In the genomic region with DNA sequence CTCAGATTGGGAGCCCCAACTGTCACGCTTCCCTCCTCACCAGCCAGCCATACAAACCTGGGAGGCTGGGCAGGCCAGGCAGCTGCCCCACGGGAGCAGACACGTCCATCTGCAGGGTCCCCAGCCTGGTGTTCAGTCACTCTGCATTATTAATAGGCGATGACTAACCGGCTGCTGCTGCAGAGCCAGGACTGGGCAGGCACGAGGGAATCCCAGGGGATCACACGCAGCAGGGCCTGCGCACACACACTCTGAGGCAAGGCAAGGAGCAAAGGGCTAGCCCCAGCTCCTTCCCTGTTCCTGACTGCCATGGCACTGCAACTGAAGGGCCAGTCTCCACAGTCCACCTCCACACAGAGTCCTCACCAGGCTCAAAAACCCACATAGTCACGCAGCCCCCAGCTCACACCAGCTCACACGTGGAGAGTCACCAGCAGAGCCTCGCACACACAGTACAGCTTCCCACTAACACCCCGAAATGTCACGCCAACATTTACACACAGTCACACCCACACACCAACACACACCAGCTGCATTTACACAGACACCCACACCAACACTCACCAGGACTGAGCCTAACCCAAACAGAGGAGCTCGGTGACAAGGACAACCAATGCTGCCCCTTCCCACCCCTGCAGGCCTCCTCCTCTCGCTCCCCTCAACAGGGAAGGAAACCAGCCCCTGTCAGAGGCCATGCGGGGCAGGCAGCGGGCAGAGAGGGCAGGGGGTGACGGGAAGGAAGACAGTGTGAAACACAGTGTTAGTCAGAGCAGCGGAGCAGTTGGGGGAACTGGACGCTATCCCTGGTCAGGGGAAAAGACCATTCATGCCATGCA, we compare ENCODE assay signal across 8 cellular contexts. TPM values are rescaled to one million over a fixed set of nuclear protein-coding genes. Genes with fewer than 3 reads are reported as not detected.
DNase-seq lines count a peak whose midpoint lies in the region; ATAC-seq, FAIRE-seq and TF ChIP-seq lines count a peak whose summit lies in the region.

No MANE protein-coding gene starts in this region.

- no peak for TF ChIP-seq POLR2A in transverse colon (IDR thresholded peaks at IDR 0.05)

- H3K4me2 ChIP-seq in GM23338, result no peak overlapping the region

- DNase-seq in AG08396 (ENCODE audit: low spot score), result peak; percentile 73
- peak; percentile 49 for DNase-seq in HTR-8/SVneo (ENCODE audit: insufficient read length, low spot score)
- peak; percentile 54 to 70 for DNase-seq in lung microvascular endothelial cell (ENCODE audit: low read depth in 2 of 2)
- no peak for DNase-seq in activated T-cell treated with anti-CD3 and anti-CD28 coated beads, Interleukin-2, amount 50 U/mL, for 72 hours
- DNase-seq in GM23338 (ENCODE audit: low spot score), result no peak
- no peak for DNase-seq in transverse colon

- peak overlapping the region in 3 of 5 experiments; percentile 36 to 53 (median 53) for H3K4me3 Mint-ChIP-seq in brain
- no peak overlapping the region for H3K4me3 Mint-ChIP-seq in activated T-cell treated with anti-CD3 and anti-CD28 coated beads, Interleukin-2, amount 50 U/mL, for 72 hours
- no peak overlapping the region for H3K4me3 Mint-ChIP-seq in GM23338

- H3K27me3 ChIP-seq in GM23338 (ENCODE audit: insufficient read depth), result no peaks in the 10 kb centered on the region
- peaks cover 24% of the 10 kb centered on the region for H3K27me3 ChIP-seq in transverse colon

- no peaks in the 10 kb centered on the region for H3K79me2 ChIP-seq in GM23338 (replicated peaks; ENCODE audit: insufficient read depth)

- H3K36me3 Mint-ChIP-seq in brain, result peaks cover 30% of the 10 kb centered on the region
- H3K36me3 Mint-ChIP-seq in activated T-cell treated with anti-CD3 and anti-CD28 coated beads, Interleukin-2, amount 50 U/mL, for 72 hours (ENCODE audit: insufficient read depth in 2 of 2), result no peaks in the 10 kb centered on the region
- H3K36me3 Mint-ChIP-seq in GM23338 (ENCODE audit: low read depth), result no peaks in the 10 kb centered on the region

- no peak for ATAC-seq in activated T-cell treated with anti-CD3 and anti-CD28 coated beads, Interleukin-2, amount 50 U/mL, for 72 hours (replicated peaks in 1 of 2)
- ATAC-seq in HG02840 (IDR thresholded peaks at IDR 0.05; ENCODE audit: low FRiP score, unreplicated experiment), result no peak
- ATAC-seq in GM23338, result no peak; the same call in 2 of the 3 replicates

- H3K27ac ChIP-seq in GM23338 (ENCODE audit: low read depth), result no peak overlapping the region
- no peak overlapping the region for H3K27ac ChIP-seq in transverse colon

- no peaks in the 10 kb centered on the region for H3K9me3 ChIP-seq in transverse colon

- H2AFZ ChIP-seq in GM23338, result no peak overlapping the region

- no peaks in the 10 kb centered on the region; the same call in 1 of the 2 replicates for H4K20me1 ChIP-seq in GM23338 (replicated peaks; ENCODE audit: insufficient read depth)

- H3K4me1 Mint-ChIP-seq in brain, result peaks cover 39% of the 10 kb centered on the region
- H3K4me1 Mint-ChIP-seq in activated T-cell treated with anti-CD3 and anti-CD28 coated beads, Interleukin-2, amount 50 U/mL, for 72 hours (ENCODE audit: low read depth), result no peaks in the 10 kb centered on the region
- H3K4me1 Mint-ChIP-seq in GM23338, result peaks cover 7% of the 10 kb centered on the region; the same call in 2 of the 3 replicates

- intact Hi-C loops in transverse colon (cut with DNase I; ENCODE audit: low total_unique reads), result no loop called here

- TF ChIP-seq EP300 in transverse colon (IDR thresholded peaks at IDR 0.05; ENCODE audit: low read depth), result no peak

- H3K4me1 ChIP-seq in GM23338 (ENCODE audit: insufficient read depth) (no peaks in the 10 kb centered on the region), transverse colon (peaks cover 0 to 8% (median 4%) of the 10 kb centered on the region in 4 donors)

- H3K4me3 ChIP-seq in GM23338, result no peak overlapping the region
- H3K4me3 ChIP-seq in transverse colon, result no peak overlapping the region

- no peaks in the 10 kb centered on the region for H3F3A ChIP-seq in GM23338 (replicated peaks; ENCODE audit: low read depth)

- H3K27me3 Mint-ChIP-seq in brain (no peaks in the 10 kb centered on the region), GM23338 (ENCODE audit: insufficient read depth, low read depth, poor library complexity) (peaks cover 12% of the 10 kb centered on the region)
- H3K27me3 Mint-ChIP-seq in activated T-cell treated with anti-CD3 and anti-CD28 coated beads, Interleukin-2, amount 50 U/mL, for 72 hours (ENCODE audit: low read depth), result peaks cover 52% of the 10 kb centered on the region

- H3K9me3 Mint-ChIP-seq in brain (no peaks in the 10 kb centered on the region), GM23338 (no peaks in the 10 kb centered on the region)
- no peaks in the 10 kb centered on the region for H3K9me3 Mint-ChIP-seq in activated T-cell treated with anti-CD3 and anti-CD28 coated beads, Interleukin-2, amount 50 U/mL, for 72 hours

- FAIRE-seq in HTR-8/SVneo (lab: Jason Lieb, UNC), result no peak

- H3K36me3 ChIP-seq in GM23338 (ENCODE audit: insufficient read depth) (no peaks in the 10 kb centered on the region), transverse colon (no peaks in the 10 kb centered on the region)

- H3K27ac Mint-ChIP-seq in brain (peak overlapping the region; percentile 35 to 98 (median 94)), GM23338 (no peak overlapping the region)
- H3K27ac Mint-ChIP-seq in activated T-cell treated with anti-CD3 and anti-CD28 coated beads, Interleukin-2, amount 50 U/mL, for 72 hours, result no peak overlapping the region

- in situ Hi-C loops in transverse colon (cut with MboI; ENCODE audit: low pct_ligation_motif_present in 1 of 4, low pct_unique_long_range_greater_than_20kb in 1 of 4, low sequenced_read_pairs in 3 of 4), result no loop called here

- H3K9me2 ChIP-seq in GM23338 (ENCODE audit: insufficient read depth), result no peaks in the 10 kb centered on the region

- WGBS in transverse colon (ENCODE audit: low coverage in 1 of 2), 2 donors, result 59 to 73% methylated on average over 5 to 20 of the region's 20 CpGs

- no peak for TF ChIP-seq CTCF in brain (conservative IDR thresholded peaks at IDR 0.05)
- TF ChIP-seq CTCF in GM23338 (conservative IDR thresholded peaks at IDR 0.05; ENCODE audit: low read depth in 2 of 2), result no peak
- TF ChIP-seq CTCF in transverse colon (IDR thresholded peaks at IDR 0.05), result no peak

TF ChIP-seq in GM23338, 12 proteins besides CTCF, POLR2A, EP300 and RAD21 (continues in another document):
- TF ChIP-seq CREB1 (CRISPR knock-in tag; IDR thresholded peaks at IDR 0.05; ENCODE audit: low read depth) (no peak), EZH2 (IDR thresholded peaks at IDR 0.05; ENCODE audit: low read depth, unreplicated experiment) (no peak), EZH2phosphoT487 (IDR thresholded peaks at IDR 0.05; ENCODE audit: unreplicated experiment) (no peak), ZNF331 (CRISPR knock-in tag; IDR thresholded peaks at IDR 0.05; ENCODE audit: low read depth) (no peak), ZNF114 (CRISPR knock-in tag; IDR thresholded peaks at IDR 0.05) (no peak), NANOG (IDR thresholded peaks at IDR 0.05; ENCODE audit: borderline replicate concordance) (no peak)
- TF ChIP-seq, protein P1, sequence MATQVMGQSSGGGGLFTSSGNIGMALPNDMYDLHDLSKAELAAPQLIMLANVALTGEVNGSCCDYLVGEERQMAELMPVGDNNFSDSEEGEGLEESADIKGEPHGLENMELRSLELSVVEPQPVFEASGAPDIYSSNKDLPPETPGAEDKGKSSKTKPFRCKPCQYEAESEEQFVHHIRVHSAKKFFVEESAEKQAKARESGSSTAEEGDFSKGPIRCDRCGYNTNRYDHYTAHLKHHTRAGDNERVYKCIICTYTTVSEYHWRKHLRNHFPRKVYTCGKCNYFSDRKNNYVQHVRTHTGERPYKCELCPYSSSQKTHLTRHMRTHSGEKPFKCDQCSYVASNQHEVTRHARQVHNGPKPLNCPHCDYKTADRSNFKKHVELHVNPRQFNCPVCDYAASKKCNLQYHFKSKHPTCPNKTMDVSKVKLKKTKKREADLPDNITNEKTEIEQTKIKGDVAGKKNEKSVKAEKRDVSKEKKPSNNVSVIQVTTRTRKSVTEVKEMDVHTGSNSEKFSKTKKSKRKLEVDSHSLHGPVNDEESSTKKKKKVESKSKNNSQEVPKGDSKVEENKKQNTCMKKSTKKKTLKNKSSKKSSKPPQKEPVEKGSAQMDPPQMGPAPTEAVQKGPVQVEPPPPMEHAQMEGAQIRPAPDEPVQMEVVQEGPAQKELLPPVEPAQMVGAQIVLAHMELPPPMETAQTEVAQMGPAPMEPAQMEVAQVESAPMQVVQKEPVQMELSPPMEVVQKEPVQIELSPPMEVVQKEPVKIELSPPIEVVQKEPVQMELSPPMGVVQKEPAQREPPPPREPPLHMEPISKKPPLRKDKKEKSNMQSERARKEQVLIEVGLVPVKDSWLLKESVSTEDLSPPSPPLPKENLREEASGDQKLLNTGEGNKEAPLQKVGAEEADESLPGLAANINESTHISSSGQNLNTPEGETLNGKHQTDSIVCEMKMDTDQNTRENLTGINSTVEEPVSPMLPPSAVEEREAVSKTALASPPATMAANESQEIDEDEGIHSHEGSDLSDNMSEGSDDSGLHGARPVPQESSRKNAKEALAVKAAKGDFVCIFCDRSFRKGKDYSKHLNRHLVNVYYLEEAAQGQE (IDR thresholded peaks at IDR 0.05; ENCODE audit: unreplicated experiment), result no peak

RNA-seq across cellular contexts. Expression of a gene that starts 47.4 kb away (rescaled TPM):
- polyA plus RNA-seq in brain (ENCODE audit: insufficient read depth, low read depth, low replicate concordance) (117 TPM), GM23338 (2016; fragmentation: Nextera tagmentation; extraction: Ambion mirVana) (3.4 and 5.7 TPM in 2 replicates)
- total RNA-seq in lung microvascular endothelial cell (under 0.01 TPM in 1 of 2 replicates, not detected in the other), transverse colon (1 to 10 TPM; 2.9 to 7.4 (median 6.8) TPM)
- total RNA-seq in activated T-cell treated with anti-CD3 and anti-CD28 coated beads, Interleukin-2, amount 50 U/mL, for 72 hours, result under 1 TPM; 0.37 to 0.55 TPM
- 17.0 and 22.1 TPM in 2 replicates for total RNA-seq in GM23338 (2014; rRNA removed; shearing (Covaris generic))

Comparison
In these comparisons a context has a peak if more than half of its experiments do, and no peak if none do; other contexts are left out.
1. DNase-seq: peak in AG08396 (single experiment), HTR-8/SVneo (single experiment) and lung microvascular endothelial cell (2 of 2); none in activated T-cell treated with anti-CD3 and anti-CD28 coated beads, Interleukin-2, amount 50 U/mL, for 72 hours (0 of 2), GM23338 (single experiment) and transverse colon (single experiment).
2. H3K27ac Mint-ChIP-seq: peak in brain (5 of 5); none in activated T-cell treated with anti-CD3 and anti-CD28 coated beads, Interleukin-2, amount 50 U/mL, for 72 hours (single experiment) and GM23338 (single experiment).
3. H3K4me3 Mint-ChIP-seq: peak in brain (3 of 5); none in activated T-cell treated with anti-CD3 and anti-CD28 coated beads, Interleukin-2, amount 50 U/mL, for 72 hours (0 of 2) and GM23338 (single experiment).